Comparison of ENCODE assay signal across 33 cellular contexts in the genomic region with DNA sequence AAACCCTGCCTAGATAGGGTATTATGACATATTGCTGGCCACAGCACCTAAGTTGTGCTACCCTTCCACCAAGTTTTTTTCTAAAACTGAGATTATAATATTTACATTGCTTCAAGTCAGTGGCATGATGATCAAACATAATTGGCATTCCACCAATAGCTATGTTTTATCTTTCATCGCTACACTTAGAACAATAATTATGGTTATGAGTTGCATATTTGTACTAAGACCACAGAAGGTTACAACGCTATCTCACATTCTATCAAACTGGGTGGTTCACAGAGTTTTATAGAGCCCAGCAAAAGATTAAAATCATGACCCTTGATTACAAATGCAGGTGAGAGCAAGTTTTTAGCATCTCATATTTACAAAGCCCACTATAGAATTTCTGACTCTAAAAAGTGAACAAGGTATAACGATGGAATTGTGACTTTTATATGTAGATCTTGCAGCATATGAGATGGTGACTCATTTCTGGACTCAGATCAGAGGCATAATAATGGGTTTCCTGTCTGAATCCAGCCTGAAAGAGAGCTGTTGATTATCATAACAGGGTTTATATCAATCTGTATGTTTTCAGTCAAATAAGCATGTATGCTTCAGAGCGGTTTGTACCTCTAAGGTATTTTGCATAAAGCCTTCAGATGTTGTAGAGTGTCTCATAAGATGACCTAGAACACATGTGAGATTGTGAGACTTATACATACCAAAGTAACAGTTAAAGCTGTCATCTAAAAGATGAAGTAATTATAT.
"Had no signal": no experiment of that assay in that cellular context is flagged by ENCODE, and none has a peak within 500 bp of the region (broad histone marks: within the 10 kb centered on the region; RNA-seq: fewer than 3 reads in every experiment).

No MANE protein-coding gene starts in this region.

- H3K36me3 ChIP-seq: adrenal gland had no signal

- H3K9me3 Mint-ChIP-seq: activated CD8-positive, alpha-beta T cell treated with anti-CD3 and anti-CD28 coated beads for 36 hours; activated naive CD4-positive, alpha-beta T cell treated with anti-CD3 and anti-CD28 coated beads, Interleukin-2, amount 50 U/mL, for 24 hours; activated naive CD8-positive, alpha-beta T cell treated with anti-CD3 and anti-CD28 coated beads, Interleukin-2, amount 50 U/mL, for 24 hours; activated T-cell treated with anti-CD3 and anti-CD28 coated beads, Interleukin-2, amount 50 U/mL, for 4 hours; activated T-helper 2 cell treated with anti-CD3 and anti-CD28 coated beads, Interferon-gamma antibody, Interleukin-2, Interleukin-4, amounts not matched to agents 10 μg/mL and 5 μg/mL and 100 μg/mL, durations not matched to agents 14 hours and 24 hours and 36 hours; dendritic cell treated with granulocyte-macrophage colony-stimulating factor and Interleukin-4, amounts not matched to agents 40 ng/mL and 50 ng/mL, for 4 days; endodermal cell; T-helper 2 cell treated with Interferon-gamma antibody and Interleukin-4, amounts not matched to agents 5 μg/mL and 100 μg/mL, for 36 hours; WTC11 had no signal

- DNase-seq: activated CD4-positive, alpha-beta T cell treated with anti-CD3 and anti-CD28 coated beads for 48 hours; activated CD4-positive, alpha-beta T cell treated with anti-CD3 and anti-CD28 coated beads, Interleukin-2, amount 50 U/mL, for 1 hour; activated CD4-positive, alpha-beta T cell treated with anti-CD3 and anti-CD28 coated beads, Interleukin-2, amount 50 U/mL, for 48 hours; activated CD8-positive, alpha-beta memory T cell treated with anti-CD3 and anti-CD28 coated beads for 24 hours; activated CD8-positive, alpha-beta T cell treated with anti-CD3 and anti-CD28 coated beads for 36 hours; activated effector memory CD4-positive, alpha-beta T cell treated with anti-CD3 and anti-CD28 coated beads, Interleukin-2, amount 50 U/mL, for 16 hours; activated naive CD4-positive, alpha-beta T cell treated with anti-CD3 and anti-CD28 coated beads for 36 hours; activated naive CD8-positive, alpha-beta T cell treated with anti-CD3 and anti-CD28 coated beads for 36 hours; activated naive CD8-positive, alpha-beta T cell treated with anti-CD3 and anti-CD28 coated beads, Interleukin-2, amount 50 U/mL, for 24 hours; activated T-cell treated with anti-CD3 and anti-CD28 coated beads, Interleukin-2, amount 50 U/mL, for 4 hours; adrenal gland; amygdala; aorta; body of pancreas; caudate nucleus; cerebellar nuclear complex; dorsolateral prefrontal cortex; effector memory CD4-positive, alpha-beta T cell; endodermal cell; foreskin fibroblast; head of caudate nucleus; hypothalamus; T-helper 1 cell; T-helper 17 cell; T1000 had no signal

- H3K4me1 ChIP-seq: adrenal gland, body of pancreas had no signal

- H3K27ac ChIP-seq: adrenal gland, body of pancreas, coronary artery, dorsolateral prefrontal cortex had no signal

- H3K27me3 Mint-ChIP-seq: activated CD8-positive, alpha-beta T cell treated with anti-CD3 and anti-CD28 coated beads for 36 hours; activated naive CD8-positive, alpha-beta T cell treated with anti-CD3 and anti-CD28 coated beads for 36 hours; activated naive CD8-positive, alpha-beta T cell treated with anti-CD3 and anti-CD28 coated beads, Interleukin-2, amount 50 U/mL, for 24 hours; dendritic cell treated with granulocyte-macrophage colony-stimulating factor and Interleukin-4, amounts not matched to agents 40 ng/mL and 50 ng/mL, for 4 days; T-helper 17 cell had no signal

- H3K27me3 ChIP-seq: adrenal gland, body of pancreas, dorsolateral prefrontal cortex had no signal

- H3K4me1 Mint-ChIP-seq: activated naive CD4-positive, alpha-beta T cell treated with anti-CD3 and anti-CD28 coated beads, Interleukin-2, amount 50 U/mL, for 24 hours; activated naive CD8-positive, alpha-beta T cell treated with anti-CD3 and anti-CD28 coated beads for 36 hours; activated naive CD8-positive, alpha-beta T cell treated with anti-CD3 and anti-CD28 coated beads, Interleukin-2, amount 50 U/mL, for 24 hours; endodermal cell; T-helper 17 cell; WTC11 had no signal

- H3K9me3 ChIP-seq: adrenal gland, body of pancreas had no signal

- ATAC-seq: activated CD8-positive, alpha-beta T cell treated with anti-CD3 and anti-CD28 coated beads for 36 hours; activated naive CD8-positive, alpha-beta T cell treated with anti-CD3 and anti-CD28 coated beads, Interleukin-2, amount 50 U/mL, for 24 hours; body of pancreas; esophagus mucosa; T-helper 17 cell; WTC11 had no signal

- H3K4me3 ChIP-seq: adrenal gland, body of pancreas, coronary artery, dorsolateral prefrontal cortex had no signal

- H3K36me3 Mint-ChIP-seq: activated naive CD4-positive, alpha-beta T cell treated with anti-CD3 and anti-CD28 coated beads, Interleukin-2, amount 50 U/mL, for 24 hours; activated naive CD8-positive, alpha-beta T cell treated with anti-CD3 and anti-CD28 coated beads for 36 hours; WTC11 had no signal

- FAIRE-seq: frontal cortex had no signal

- H3K4me3 Mint-ChIP-seq: activated CD8-positive, alpha-beta T cell treated with anti-CD3 and anti-CD28 coated beads for 36 hours; activated naive CD4-positive, alpha-beta T cell treated with anti-CD3 and anti-CD28 coated beads for 36 hours; activated naive CD4-positive, alpha-beta T cell treated with anti-CD3 and anti-CD28 coated beads, Interleukin-2, amount 50 U/mL, for 24 hours; activated naive CD8-positive, alpha-beta T cell treated with anti-CD3 and anti-CD28 coated beads for 36 hours; activated naive CD8-positive, alpha-beta T cell treated with anti-CD3 and anti-CD28 coated beads, Interleukin-2, amount 50 U/mL, for 24 hours; activated T-cell treated with anti-CD3 and anti-CD28 coated beads, Interleukin-2, amount 50 U/mL, for 4 hours; dendritic cell treated with granulocyte-macrophage colony-stimulating factor and Interleukin-4, amounts not matched to agents 40 ng/mL and 50 ng/mL, for 4 days; endodermal cell; T-helper 17 cell; T-helper 2 cell treated with Interferon-gamma antibody and Interleukin-4, amounts not matched to agents 5 μg/mL and 100 μg/mL, for 36 hours; WTC11 had no signal

- H3K27ac Mint-ChIP-seq: activated CD8-positive, alpha-beta T cell treated with anti-CD3 and anti-CD28 coated beads for 36 hours; activated naive CD4-positive, alpha-beta T cell treated with anti-CD3 and anti-CD28 coated beads for 36 hours; activated naive CD4-positive, alpha-beta T cell treated with anti-CD3 and anti-CD28 coated beads, Interleukin-2, amount 50 U/mL, for 24 hours; activated naive CD8-positive, alpha-beta T cell treated with anti-CD3 and anti-CD28 coated beads for 36 hours; activated naive CD8-positive, alpha-beta T cell treated with anti-CD3 and anti-CD28 coated beads, Interleukin-2, amount 50 U/mL, for 24 hours; activated T-helper 2 cell treated with anti-CD3 and anti-CD28 coated beads, Interferon-gamma antibody, Interleukin-2, Interleukin-4, amounts not matched to agents 10 μg/mL and 5 μg/mL and 100 μg/mL, durations not matched to agents 14 hours and 24 hours and 36 hours; dendritic cell treated with granulocyte-macrophage colony-stimulating factor and Interleukin-4, amounts not matched to agents 40 ng/mL and 50 ng/mL, for 4 days; endodermal cell; T-helper 17 cell; T-helper 2 cell treated with Interferon-gamma antibody and Interleukin-4, amounts not matched to agents 5 μg/mL and 100 μg/mL, for 36 hours; WTC11 had no signal
